8 cellular contexts compared by ENCODE assay signal in the genomic region with DNA sequence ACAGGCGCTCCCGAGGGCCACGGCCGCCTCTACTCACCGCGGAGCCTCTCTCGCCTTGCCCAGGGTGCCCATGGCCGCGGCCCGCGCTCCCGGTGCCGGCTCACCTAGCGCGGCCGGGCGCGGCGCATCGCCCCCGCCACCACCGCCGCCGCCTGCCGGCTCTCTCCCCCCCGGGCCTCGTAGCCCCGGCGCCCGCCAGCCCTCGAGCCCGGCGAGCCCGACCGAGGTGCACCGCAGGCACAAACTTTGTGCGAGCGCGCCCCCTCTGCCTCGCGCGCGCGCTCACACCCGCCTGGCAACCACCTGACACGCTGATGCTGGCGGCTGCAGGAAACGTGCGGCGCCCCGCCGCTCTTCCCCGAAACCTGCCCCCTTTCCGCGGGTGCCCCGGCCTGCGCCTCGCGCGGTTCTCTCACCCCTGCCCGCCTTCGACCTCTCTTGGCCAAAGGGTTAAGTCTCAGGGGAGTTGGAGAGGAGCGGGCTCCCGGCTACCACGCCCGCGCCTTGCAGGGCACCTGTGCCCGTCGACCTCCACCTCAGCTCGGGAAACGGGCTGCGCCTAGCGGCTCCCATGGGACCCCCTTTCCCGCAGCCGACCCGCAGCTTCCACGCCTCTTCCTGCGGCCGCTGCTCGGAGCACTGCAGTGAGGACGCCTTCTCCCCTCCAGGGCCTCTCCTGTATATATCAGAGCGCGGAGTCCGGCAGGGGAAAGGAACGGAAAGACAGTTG. TPM values are rescaled to one million over a fixed set of nuclear protein-coding genes. Genes with fewer than 3 reads are reported as not detected.
A peak's percentile ranks its signal among the peaks of the same experiment; 100 is the strongest.
DNase-seq lines count a peak whose midpoint lies in the region; ATAC-seq and TF ChIP-seq lines count a peak whose summit lies in the region.

TSS of gene RASGRP1 (minus strand) at position 258 of the 730 bp plus-strand sequence. CDS start at position 72, 186 bp downstream.

- H3K9me3 ChIP-seq in subcutaneous abdominal adipose tissue (ENCODE audit: control insufficient read depth in 5 of 5, low read length in 5 of 5): no peaks in the 10 kb centered on the region

- H3K36me3 ChIP-seq in ACC112 (ENCODE audit: insufficient read depth, low read length) (no peaks in the 10 kb centered on the region), subcutaneous abdominal adipose tissue (ENCODE audit: control insufficient read depth in 5 of 5, insufficient read depth in 5 of 5, low read length in 5 of 5) (no peaks in the 10 kb centered on the region)

- no peak within 1 kb of the TSS for H3K27ac Mint-ChIP-seq in neural crest cell (ENCODE audit: unreplicated experiment)

- ATAC-seq in GM18517 (IDR thresholded peaks at IDR 0.05; ENCODE audit: unreplicated experiment): peak; percentile 52
- ATAC-seq in HG03025 (IDR thresholded peaks at IDR 0.05; ENCODE audit: low FRiP score, unreplicated experiment): peak; percentile 61

- H2AFZ ChIP-seq in ACC112 (ENCODE audit: low read length, unreplicated experiment): peak within 1 kb of the TSS; percentile 38

- TF ChIP-seq CTCF in neural crest cell (conservative IDR thresholded peaks at IDR 0.05): no peak

- H3K27ac ChIP-seq in ACC112 (ENCODE audit: low read depth, low read length): no peak within 1 kb of the TSS
- H3K27ac ChIP-seq in subcutaneous abdominal adipose tissue (ENCODE audit: low read depth, low read length): no peak within 1 kb of the TSS

- H3K36me3 Mint-ChIP-seq in neural crest cell (ENCODE audit: low read depth): no peaks in the 10 kb centered on the region

- DNase-seq in NCI-H774 (lab: John Stamatoyannopoulos, UW) (peak; percentile 13), activated T-cell treated with anti-CD3 and anti-CD28 coated beads for 48 hours (ENCODE audit: low read depth) (peak; percentile 85), fibroblast of gingiva (ENCODE audit: low read depth) (peak; percentile 14), neural crest cell (ENCODE audit: low read depth, low spot score) (peak; percentile 56)

- H3K79me2 ChIP-seq in ACC112 (ENCODE audit: control insufficient read depth, insufficient read depth, low read length, unreplicated experiment): no peaks in the 10 kb centered on the region

- H3K4me3 Mint-ChIP-seq in neural crest cell: peak within 1 kb of the TSS; percentile 87

- H3K27me3 ChIP-seq in ACC112 (ENCODE audit: insufficient read depth, low read length) (peaks cover 64% of the 10 kb centered on the region), subcutaneous abdominal adipose tissue (ENCODE audit: control insufficient read depth in 5 of 5, insufficient read depth in 4 of 5, low read length in 5 of 5) (peaks cover 10 to 24% (median 20%) of the 10 kb centered on the region in 5 donors)

- H3K4me1 Mint-ChIP-seq in neural crest cell: peaks cover 4% of the 10 kb centered on the region

- H3K27me3 Mint-ChIP-seq in neural crest cell (ENCODE audit: low read depth): peaks cover 57% of the 10 kb centered on the region

- H3K4me1 ChIP-seq in ACC112 (ENCODE audit: control insufficient read depth, insufficient read depth, low read length, unreplicated experiment) (no peaks in the 10 kb centered on the region), subcutaneous abdominal adipose tissue (ENCODE audit: control insufficient read depth in 5 of 5, insufficient read depth in 5 of 5, low read length in 5 of 5) (peaks cover 0 to 15% (median 12%) of the 10 kb centered on the region in 5 donors)

- H3K9me3 Mint-ChIP-seq in neural crest cell: no peaks in the 10 kb centered on the region

- H3K9ac ChIP-seq in subcutaneous abdominal adipose tissue (ENCODE audit: low read length in 5 of 5): peak within 1 kb of the TSS in 1 of 5 donors; percentile 20

- H3K4me3 ChIP-seq in ACC112 (ENCODE audit: low read depth, low read length) (peak within 1 kb of the TSS; percentile 76), subcutaneous abdominal adipose tissue (ENCODE audit: low read depth in 1 of 5, low read length in 5 of 5) (peak within 1 kb of the TSS; percentile 22 to 63 (median 52))

RNA-seq across cellular contexts. Expression of gene RASGRP1, which starts in this region (rescaled TPM):
- 1.6 and 1.8 TPM in 2 replicates for total RNA-seq in neural crest cell

Comparison
In these comparisons a context has a peak if more than half of its experiments do, and no peak if none do; other contexts are left out.
1. DNase-seq: peak in every context shown above with its lines; median percentile 85 in activated T-cell treated with anti-CD3 and anti-CD28 coated beads for 48 hours; 56 in neural crest cell; 14 in fibroblast of gingiva; 13 in NCI-H774.